9 cellular contexts compared by ENCODE assay signal in genomic region chr12:38664661-38665269, GRCh38.
DNase-seq lines count a peak whose midpoint lies in the region; ATAC-seq, FAIRE-seq and TF ChIP-seq lines count a peak whose summit lies in the region.
"Had no signal": no experiment of that assay in that cellular context is flagged by ENCODE, and none has a peak within 500 bp of the region (broad histone marks: within the 10 kb centered on the region; RNA-seq: fewer than 3 reads in every experiment).

No MANE protein-coding gene starts in this region.

- no peak for TF ChIP-seq EP300 in esophagus muscularis mucosa (IDR thresholded peaks at IDR 0.05)

- peaks cover 0 to 13% of the 10 kb centered on the region in 2 donors for H3K9me3 Mint-ChIP-seq in natural killer cell

- H3K27me3 ChIP-seq in esophagus muscularis mucosa (no peaks in the 10 kb centered on the region), thyroid gland (no peaks in the 10 kb centered on the region)

- no peaks in the 10 kb centered on the region for H3K27me3 Mint-ChIP-seq in natural killer cell (ENCODE audit: low read depth in 2 of 2)
- H3K27me3 Mint-ChIP-seq: IgD-negative memory B cell had no signal

- no peak overlapping the region for H3K27ac ChIP-seq in esophagus muscularis mucosa (replicated peaks in 1 of 4)
- no peak overlapping the region for H3K27ac ChIP-seq in thyroid gland

- no peak overlapping the region for H3K27ac Mint-ChIP-seq in natural killer cell
- H3K27ac Mint-ChIP-seq: IgD-negative memory B cell had no signal

- peaks cover 0 to 6% of the 10 kb centered on the region in 2 donors for H3K4me1 Mint-ChIP-seq in natural killer cell
- H3K4me1 Mint-ChIP-seq: IgD-negative memory B cell had no signal

- H3K4me3 ChIP-seq in esophagus muscularis mucosa (no peak overlapping the region), thyroid gland (replicated peaks in 1 of 3) (no peak overlapping the region)

- DNase-seq in GF-D8 (lab: John Stamatoyannopoulos, UW), result peak; percentile 9
- DNase-seq in NAMALWA (ENCODE audit: low spot score), result peak; percentile 16
- DNase-seq in esophagus muscularis mucosa (ENCODE audit: extremely low spot score), result no peak
- DNase-seq in mucosa of gallbladder (ENCODE audit: low spot score), result no peak
- DNase-seq in HTR-8/SVneo (ENCODE audit: insufficient read length, low spot score), result no peak
- DNase-seq in natural killer cell, result no peak
- no peak for DNase-seq in thyroid gland

- intact Hi-C loops in esophagus muscularis mucosa (cut with DNase I) (no loop called here), natural killer cell (cut with micrococcal nuclease) (no loop called here), thyroid gland (cut with DNase I) (no loop called here)

- H3K36me3 Mint-ChIP-seq in natural killer cell, result peaks cover 16% of the 10 kb centered on the region
- H3K36me3 Mint-ChIP-seq: IgD-negative memory B cell had no signal

- ATAC-seq in GM21576 (IDR thresholded peaks at IDR 0.05; ENCODE audit: unreplicated experiment) (peak; percentile 85), natural killer cell (no peak)

- FAIRE-seq in HTR-8/SVneo (lab: Jason Lieb, UNC), result no peak

- TF ChIP-seq POLR2A in esophagus muscularis mucosa (IDR thresholded peaks at IDR 0.05; ENCODE audit: low read depth) (no peak), thyroid gland (IDR thresholded peaks at IDR 0.05) (no peak)

- H3K4me1 ChIP-seq in esophagus muscularis mucosa (no peaks in the 10 kb centered on the region), thyroid gland (no peaks in the 10 kb centered on the region)

- TF ChIP-seq CTCF in esophagus muscularis mucosa (IDR thresholded peaks at IDR 0.05) (peak in 2 of 3 experiments; percentile 16 to 40), natural killer cell (IDR thresholded peaks at IDR 0.05) (no peak), thyroid gland (IDR thresholded peaks at IDR 0.05) (peak in 3 of 6 experiments; percentile 18 to 37 (median 35))

- peaks cover 0 to 17% (median 2%) of the 10 kb centered on the region in 4 donors for H3K36me3 ChIP-seq in esophagus muscularis mucosa
- H3K36me3 ChIP-seq in thyroid gland, result no peaks in the 10 kb centered on the region

- H3K4me3 Mint-ChIP-seq in natural killer cell, result no peak overlapping the region
- H3K4me3 Mint-ChIP-seq: IgD-negative memory B cell had no signal

- H3K9me3 ChIP-seq in esophagus muscularis mucosa (peaks cover 0 to 16% (median 11%) of the 10 kb centered on the region in 4 donors), thyroid gland (no peaks in the 10 kb centered on the region)

Comparison
In these comparisons a context has a peak if more than half of its experiments do, and no peak if none do; other contexts are left out.
1. DNase-seq: peak in GF-D8 (single experiment) and NAMALWA (single experiment); none in esophagus muscularis mucosa (single experiment), mucosa of gallbladder (single experiment), HTR-8/SVneo (single experiment), natural killer cell (single experiment) and thyroid gland (0 of 2).